ENCODE assay signal across 15 cellular contexts in the genomic region with DNA sequence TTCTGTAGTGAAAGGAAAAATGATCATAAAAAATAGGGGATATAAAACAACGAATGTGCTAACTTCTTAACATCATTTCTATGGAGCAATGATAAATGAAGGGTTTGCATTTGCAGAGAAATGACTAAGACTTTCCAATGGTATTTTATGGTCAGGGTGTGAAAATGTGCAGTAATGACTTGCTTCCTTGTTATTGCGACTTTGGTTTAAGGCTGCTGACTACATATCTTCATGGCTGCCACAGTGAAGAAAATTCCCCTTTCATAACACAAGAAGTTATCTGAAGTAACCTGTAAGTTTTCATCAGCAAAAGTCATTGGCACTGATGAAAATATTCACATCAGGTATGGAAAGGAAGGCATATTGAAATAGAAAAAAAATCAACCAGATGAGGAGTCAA.
A peak's percentile ranks its signal among the peaks of the same experiment; 100 is the strongest.
DNase-seq lines count a peak whose midpoint lies in the region; ATAC-seq and TF ChIP-seq lines count a peak whose summit lies in the region.
"Had no signal": no experiment of that assay in that cellular context is flagged by ENCODE, and none has a peak within 500 bp of the region (broad histone marks: within the 10 kb centered on the region; RNA-seq: fewer than 3 reads in every experiment).

No MANE protein-coding gene starts in this region.

- no peaks in the 10 kb centered on the region for H3K9me3 Mint-ChIP-seq in activated CD4-positive, alpha-beta T cell treated with anti-CD3 and anti-CD28 coated beads, Interleukin-2, amount 10 ng/mL, durations not matched to agents 24 days and 14 days
- no peaks in the 10 kb centered on the region for H3K9me3 Mint-ChIP-seq in activated naive CD4-positive, alpha-beta T cell treated with anti-CD3 and anti-CD28 coated beads, Interleukin-2, amount 50 U/mL, for 72 hours
- peaks cover 10% of the 10 kb centered on the region for H3K9me3 Mint-ChIP-seq in nephron progenitor cell
- H3K9me3 Mint-ChIP-seq: CD8-positive, alpha-beta T cell had no signal

- ATAC-seq in activated naive CD4-positive, alpha-beta T cell treated with anti-CD3 and anti-CD28 coated beads, Interleukin-2, amount 50 U/mL, for 72 hours, result peak; percentile 70 to 98
- no peak for ATAC-seq in left ventricle myocardium superior
- ATAC-seq in HG03432 (IDR thresholded peaks at IDR 0.05; ENCODE audit: unreplicated experiment), result no peak
- ATAC-seq: CD8-positive, alpha-beta T cell; HCT116 had no signal

- DNase-seq in activated CD4-positive, alpha-beta T cell treated with anti-CD3 and anti-CD28 coated beads, Interleukin-2, amount 10 ng/mL, durations not matched to agents 24 days and 14 days, result no peak
- DNase-seq in activated CD4-positive, alpha-beta T cell treated with anti-CD3 and anti-CD28 coated beads, Interleukin-2, amount 50 U/mL, for 4 hours, result no peak
- DNase-seq in activated naive CD4-positive, alpha-beta T cell treated with anti-CD3 and anti-CD28 coated beads, Interleukin-2, amount 50 U/mL, for 72 hours (ENCODE audit: low spot score in 2 of 2), result no peak
- no peak for DNase-seq in activated naive CD4-positive, alpha-beta T cell treated with anti-CD3 and anti-CD28 coated beads, Interleukin-2, amount 50 U/mL, for 16 hours
- DNase-seq in nephron progenitor cell (no peak), left ventricle myocardium superior (no peak)
- DNase-seq: Calu3; CD8-positive, alpha-beta T cell; GOT3; H7; HFFc6; IMR-90 had no signal

- intact Hi-C loops in activated CD4-positive, alpha-beta T cell treated with anti-CD3 and anti-CD28 coated beads, Interleukin-2, amount 10 ng/mL, durations not matched to agents 24 days and 14 days (cut with micrococcal nuclease), result no loop called here
- intact Hi-C loops in left ventricle myocardium superior (cut with micrococcal nuclease), result no loop called here

- H3K36me3 Mint-ChIP-seq in activated CD4-positive, alpha-beta T cell treated with anti-CD3 and anti-CD28 coated beads, Interleukin-2, amount 10 ng/mL, durations not matched to agents 24 days and 14 days (ENCODE audit: low read depth), result no peaks in the 10 kb centered on the region
- no peaks in the 10 kb centered on the region for H3K36me3 Mint-ChIP-seq in activated naive CD4-positive, alpha-beta T cell treated with anti-CD3 and anti-CD28 coated beads, Interleukin-2, amount 50 U/mL, for 72 hours
- H3K36me3 Mint-ChIP-seq in nephron progenitor cell (ENCODE audit: low read depth), result no peaks in the 10 kb centered on the region
- H3K36me3 Mint-ChIP-seq: CD8-positive, alpha-beta T cell had no signal

- peak overlapping the region; percentile 34 for H3K27ac Mint-ChIP-seq in activated CD4-positive, alpha-beta T cell treated with anti-CD3 and anti-CD28 coated beads, Interleukin-2, amount 10 ng/mL, durations not matched to agents 24 days and 14 days
- peak overlapping the region in 1 of 2 donors; percentile 17 for H3K27ac Mint-ChIP-seq in activated naive CD4-positive, alpha-beta T cell treated with anti-CD3 and anti-CD28 coated beads, Interleukin-2, amount 50 U/mL, for 72 hours
- H3K27ac Mint-ChIP-seq in nephron progenitor cell, result peak overlapping the region; percentile 18
- H3K27ac Mint-ChIP-seq: B cell; CD8-positive, alpha-beta T cell; HFFc6 had no signal

- no peaks in the 10 kb centered on the region for H3K27me3 Mint-ChIP-seq in activated CD4-positive, alpha-beta T cell treated with anti-CD3 and anti-CD28 coated beads, Interleukin-2, amount 10 ng/mL, durations not matched to agents 24 days and 14 days
- H3K27me3 Mint-ChIP-seq in nephron progenitor cell (ENCODE audit: low read depth, poor library complexity), result no peaks in the 10 kb centered on the region
- H3K27me3 Mint-ChIP-seq: B cell had no signal

- no peak overlapping the region for H3K4me3 Mint-ChIP-seq in activated CD4-positive, alpha-beta T cell treated with anti-CD3 and anti-CD28 coated beads, Interleukin-2, amount 10 ng/mL, durations not matched to agents 24 days and 14 days
- no peak overlapping the region for H3K4me3 Mint-ChIP-seq in nephron progenitor cell
- H3K4me3 Mint-ChIP-seq: B cell; CD8-positive, alpha-beta T cell; HFFc6 had no signal

- H3K4me1 Mint-ChIP-seq in activated CD4-positive, alpha-beta T cell treated with anti-CD3 and anti-CD28 coated beads, Interleukin-2, amount 10 ng/mL, durations not matched to agents 24 days and 14 days, result no peaks in the 10 kb centered on the region
- peaks cover 8% of the 10 kb centered on the region for H3K4me1 Mint-ChIP-seq in nephron progenitor cell
- H3K4me1 Mint-ChIP-seq: B cell had no signal

- TF ChIP-seq CTCF in nephron progenitor cell (IDR thresholded peaks at IDR 0.05), result no peak

Comparison
In these comparisons a context has a peak if more than half of its experiments do, and no peak if none do; other contexts are left out.
1. ATAC-seq: peak in activated naive CD4-positive, alpha-beta T cell treated with anti-CD3 and anti-CD28 coated beads, Interleukin-2, amount 50 U/mL, for 72 hours (2 of 2); none in left ventricle myocardium superior (single experiment) and HG03432 (single experiment).